In the genomic region with DNA sequence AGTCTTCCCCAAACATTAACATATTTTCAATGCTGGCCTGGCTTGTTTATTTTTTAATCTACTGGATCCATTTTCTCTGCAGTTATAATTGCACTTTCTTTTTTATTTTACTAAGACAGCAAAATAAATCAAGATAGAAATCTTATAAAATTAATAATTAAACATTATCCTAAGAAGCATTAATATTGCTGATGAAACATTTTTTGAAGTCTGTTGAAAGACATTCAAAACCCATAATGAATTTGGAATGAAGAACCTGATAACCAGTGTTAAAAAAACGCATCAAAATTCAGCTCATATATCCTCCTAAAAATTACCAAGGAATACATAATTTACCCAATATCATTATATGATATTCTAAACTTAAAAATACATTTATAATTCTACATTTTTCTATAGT, we compare ENCODE assay signal across 29 cellular contexts.
"Had no signal": no experiment of that assay in that cellular context is flagged by ENCODE, and none has a peak within 500 bp of the region (broad histone marks: within the 10 kb centered on the region; RNA-seq: fewer than 3 reads in every experiment).

No MANE protein-coding gene starts in this region.

- H3K4me3 ChIP-seq: ovary, psoas muscle, skin epidermis, smooth muscle cell, spleen, suprapubic skin, testis, tibial artery, transverse colon, upper lobe of right lung, uterus had no signal

- DNase-seq: naive thymus-derived CD8-positive, alpha-beta T cell; nephron progenitor cell; occipital lobe; ovary; posterior cingulate gyrus; psoas muscle; right cardiac atrium; spleen; stimulated activated CD4-positive, alpha-beta T cell treated with anti-CD3 and anti-CD28 coated beads, Interleukin-12 subunit alpha, Interleukin-12 subunit beta, amount 100 ng/mL, for 4 hours; stimulated activated CD4-positive, alpha-beta T cell treated with anti-CD3 and anti-CD28 coated beads, Interleukin-1b, Interleukin-23, amount 100 ng/mL, for 48 hours; stimulated activated CD4-positive, alpha-beta T cell treated with anti-CD3 and anti-CD28 coated beads, Interleukin-4, amount 100 ng/mL, for 1 hour; stimulated activated CD4-positive, alpha-beta T cell treated with anti-CD3 and anti-CD28 coated beads, Interleukin-4, amount 100 ng/mL, for 4 hours; stimulated activated CD8-positive, alpha-beta memory T cell treated with anti-CD3 and anti-CD28 coated beads, Interleukin-4, amount 100 ng/mL, for 48 hours; stimulated activated naive CD4-positive, alpha-beta T cell; stimulated activated naive CD8-positive, alpha-beta T cell treated with anti-CD3 and anti-CD28 coated beads, Interleukin-15, amount 100 ng/mL, for 72 hours; stimulated activated naive CD8-positive, alpha-beta T cell treated with anti-CD3 and anti-CD28 coated beads, Interleukin-15, Interleukin-2, amounts not matched to agents 100 U/mL and 50 U/mL, for 24 hours; substantia nigra; testis; tibial artery; transverse colon; upper lobe of right lung; uterus had no signal

- H3K4me2 ChIP-seq: smooth muscle cell had no signal

- H3K36me3 ChIP-seq: ovary, spleen, suprapubic skin, tibial artery, transverse colon, upper lobe of right lung, uterus had no signal

- H3K27me3 ChIP-seq: ovary, spleen, suprapubic skin, testis, tibial artery, transverse colon, upper lobe of right lung, uterus had no signal

- H3K4me1 ChIP-seq: parathyroid adenoma, psoas muscle, spleen, suprapubic skin, testis, tibial artery, transverse colon, upper lobe of right lung, uterus had no signal

- H3K27ac ChIP-seq: ovary, parathyroid adenoma, psoas muscle, skin epidermis, spleen, suprapubic skin, testis, tibial artery, transverse colon, upper lobe of right lung, uterus had no signal

- ATAC-seq: naive thymus-derived CD8-positive, alpha-beta T cell; natural killer cell treated with Interleukin-12 subunit alpha and Interleukin-12 subunit beta and Interleukin-15 and Interleukin-18, amount 100 ng/mL, for 72 hours; psoas muscle; right cardiac atrium; sciatic nerve; stimulated activated memory B cell treated with anti-CD40 and anti-IgM and Interleukin-4, amounts not matched to agents 10 μg/mL and 1 μg/mL and 100 μg/mL, for 72 hours; stimulated activated naive CD8-positive, alpha-beta T cell treated with anti-CD3 and anti-CD28 coated beads, Interleukin-15, amount 100 ng/mL, for 72 hours; stimulated activated naive CD8-positive, alpha-beta T cell treated with anti-CD3 and anti-CD28 coated beads, Interleukin-15, Interleukin-2, amounts not matched to agents 100 U/mL and 50 U/mL, for 24 hours; upper lobe of right lung had no signal

- H2AFZ ChIP-seq: parathyroid adenoma had no signal

- H3K9ac ChIP-seq: parathyroid adenoma had no signal

- H3K9me3 ChIP-seq: ovary, psoas muscle, suprapubic skin, testis, tibial artery, transverse colon, upper lobe of right lung, uterus had no signal

- H3K79me2 ChIP-seq: parathyroid adenoma had no signal
